23 cellular contexts compared by ENCODE assay signal in genomic region chr16:83301966-83302365, GRCh38.
"Had no signal": no experiment of that assay in that cellular context is flagged by ENCODE, and none has a peak within 500 bp of the region (broad histone marks: within the 10 kb centered on the region; RNA-seq: fewer than 3 reads in every experiment).

No MANE protein-coding gene starts in this region.

- H3K36me3 Mint-ChIP-seq: activated naive CD4-positive, alpha-beta T cell treated with anti-CD3 and anti-CD28 coated beads, Interleukin-2, amount 10 ng/mL, durations not matched to agents 7 days and 5 days; activated naive CD8-positive, alpha-beta T cell treated with anti-CD3 and anti-CD28 coated beads for 36 hours; T-cell had no signal

- DNase-seq: activated B cell treated with CpG ODN at 0.5 μM for 24 hours; activated CD4-positive, alpha-beta T cell treated with anti-CD3 and anti-CD28 coated beads for 4 hours; activated CD8-positive, alpha-beta memory T cell treated with anti-CD3 and anti-CD28 coated beads, Interleukin-2, amount 50 U/mL, for 4 hours; activated CD8-positive, alpha-beta T cell treated with anti-CD3 and anti-CD28 coated beads for 36 hours; activated gamma-delta T cell treated with Interleukin-2 at 50 U/mL for 16 hours; activated naive CD4-positive, alpha-beta T cell treated with anti-CD3 and anti-CD28 coated beads, Interleukin-2, amount 10 ng/mL, durations not matched to agents 7 days and 5 days; activated naive CD8-positive, alpha-beta T cell treated with anti-CD3 and anti-CD28 coated beads for 36 hours; activated T-cell treated with anti-CD3 and anti-CD28 coated beads, Interleukin-2, amount 50 U/mL, for 72 hours; Karpas-422; NCI-H1048; NCI-H146; NCI-H187 treated with DMSO at 0.1 percent for 48 hours; NCI-H2081 treated with DMSO at 0.1 percent for 48 hours; NCI-H446; NCI-H524; SIG-M5; T-cell; T-helper 2 cell; T1000 had no signal

- H3K4me1 Mint-ChIP-seq: activated B cell treated with CpG ODN at 0.5 μM for 24 hours; activated naive CD4-positive, alpha-beta T cell treated with anti-CD3 and anti-CD28 coated beads, Interleukin-2, amount 10 ng/mL, durations not matched to agents 7 days and 5 days; activated naive CD8-positive, alpha-beta T cell treated with anti-CD3 and anti-CD28 coated beads for 36 hours; T-cell had no signal

- H3K27me3 Mint-ChIP-seq: activated B cell treated with CpG ODN at 0.5 μM for 24 hours; activated naive CD4-positive, alpha-beta T cell treated with anti-CD3 and anti-CD28 coated beads, Interleukin-2, amount 10 ng/mL, durations not matched to agents 7 days and 5 days; activated naive CD8-positive, alpha-beta T cell treated with anti-CD3 and anti-CD28 coated beads for 36 hours; T-cell had no signal

- H3K4me3 Mint-ChIP-seq: activated B cell treated with CpG ODN at 0.5 μM for 24 hours; activated CD8-positive, alpha-beta T cell treated with anti-CD3 and anti-CD28 coated beads for 36 hours; activated naive CD4-positive, alpha-beta T cell treated with anti-CD3 and anti-CD28 coated beads, Interleukin-2, amount 10 ng/mL, durations not matched to agents 7 days and 5 days; activated naive CD8-positive, alpha-beta T cell treated with anti-CD3 and anti-CD28 coated beads for 36 hours; activated T-cell treated with anti-CD3 and anti-CD28 coated beads, Interleukin-2, amount 50 U/mL, for 72 hours; T-cell had no signal

- FAIRE-seq: K562, TTC549 had no signal

- H3K9me3 Mint-ChIP-seq: activated B cell treated with CpG ODN at 0.5 μM for 24 hours; activated CD8-positive, alpha-beta T cell treated with anti-CD3 and anti-CD28 coated beads for 36 hours; activated naive CD4-positive, alpha-beta T cell treated with anti-CD3 and anti-CD28 coated beads, Interleukin-2, amount 10 ng/mL, durations not matched to agents 7 days and 5 days; activated naive CD8-positive, alpha-beta T cell treated with anti-CD3 and anti-CD28 coated beads for 36 hours; activated T-cell treated with anti-CD3 and anti-CD28 coated beads, Interleukin-2, amount 50 U/mL, for 72 hours; activated T-helper 2 cell treated with anti-CD3 and anti-CD28 coated beads, Interferon-gamma antibody, Interleukin-2, Interleukin-4, amounts not matched to agents 10 μg/mL and 5 μg/mL and 100 μg/mL, durations not matched to agents 14 hours and 24 hours and 36 hours had no signal

- H3K4me3 ChIP-seq: K562, SK-N-MC had no signal

- H3K27ac ChIP-seq: SK-N-MC had no signal

- H3K27ac Mint-ChIP-seq: activated B cell treated with CpG ODN at 0.5 μM for 24 hours; activated CD8-positive, alpha-beta T cell treated with anti-CD3 and anti-CD28 coated beads for 36 hours; activated naive CD4-positive, alpha-beta T cell treated with anti-CD3 and anti-CD28 coated beads, Interleukin-2, amount 10 ng/mL, durations not matched to agents 7 days and 5 days; activated naive CD8-positive, alpha-beta T cell treated with anti-CD3 and anti-CD28 coated beads for 36 hours; activated T-cell treated with anti-CD3 and anti-CD28 coated beads, Interleukin-2, amount 50 U/mL, for 72 hours; activated T-helper 2 cell treated with anti-CD3 and anti-CD28 coated beads, Interferon-gamma antibody, Interleukin-2, Interleukin-4, amounts not matched to agents 10 μg/mL and 5 μg/mL and 100 μg/mL, durations not matched to agents 14 hours and 24 hours and 36 hours; T-cell had no signal

- ATAC-seq: activated CD8-positive, alpha-beta T cell treated with anti-CD3 and anti-CD28 coated beads for 36 hours; activated T-cell treated with anti-CD3 and anti-CD28 coated beads, Interleukin-2, amount 50 U/mL, for 72 hours; K562; T-cell had no signal
